ENCODE assay signal across 1 cellular context in the genomic region with DNA sequence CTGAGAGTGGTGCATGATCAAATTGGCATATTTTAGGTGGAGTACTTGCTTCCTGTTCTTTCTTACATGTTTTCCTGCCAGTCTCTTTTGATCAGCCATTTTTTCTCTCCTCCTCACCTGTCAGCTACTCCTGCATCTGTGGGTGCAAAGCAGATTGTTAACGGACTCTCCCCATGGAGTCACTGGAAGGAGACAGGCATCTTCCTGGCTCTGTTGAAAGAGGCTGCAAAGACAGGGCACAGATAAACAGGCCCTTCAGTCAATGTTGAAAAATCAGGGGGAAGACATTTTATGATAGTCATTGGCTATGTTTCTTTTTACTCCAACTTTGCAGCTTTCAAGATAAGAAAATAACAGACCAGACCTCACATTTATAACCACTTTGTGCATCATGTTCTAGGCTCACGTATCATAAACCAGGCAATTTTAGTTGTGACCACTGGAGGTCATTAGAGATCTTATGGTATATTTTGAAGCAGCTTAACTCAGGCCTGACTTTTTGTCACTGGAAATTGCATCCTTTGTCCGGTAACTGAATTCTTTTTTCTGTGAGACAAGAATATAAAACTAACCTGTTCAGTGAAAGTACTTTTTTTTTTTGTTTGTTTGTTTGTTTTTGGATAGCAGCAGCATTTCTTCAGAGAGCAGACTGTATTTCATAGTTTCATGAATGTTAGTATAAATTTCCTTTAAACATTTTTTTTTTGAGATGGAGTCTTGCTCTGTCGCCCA.
TF ChIP-seq lines count a peak whose summit lies in the region.

No MANE protein-coding gene starts in this region.

TF ChIP-seq in HCT116, 20 proteins besides CTCF, POLR2A, EP300 and RAD21:
- TF ChIP-seq, protein P1, sequence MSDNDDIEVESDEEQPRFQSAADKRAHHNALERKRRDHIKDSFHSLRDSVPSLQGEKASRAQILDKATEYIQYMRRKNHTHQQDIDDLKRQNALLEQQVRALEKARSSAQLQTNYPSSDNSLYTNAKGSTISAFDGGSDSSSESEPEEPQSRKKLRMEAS (IDR thresholded peaks at IDR 0.05): no peak
- TF ChIP-seq CBX3 (IDR thresholded peaks at IDR 0.05; ENCODE audit: low read depth): no peak
